ENCODE assay signal across 8 cellular contexts in genomic region chr7:98280791-98281756, GRCh38. TPM values are rescaled to one million over a fixed set of nuclear protein-coding genes. Genes with fewer than 3 reads are reported as not detected.
DNase-seq lines count a peak whose midpoint lies in the region; ATAC-seq and TF ChIP-seq lines count a peak whose summit lies in the region.

Gene BRI3, plus strand, starts transcription at chr7:98281686. Its CDS starts 110 bp downstream, at chr7:98281796.

- no peaks in the 10 kb centered on the region for H4K20me1 ChIP-seq in OCI-LY1 (ENCODE audit: insufficient read depth, low read length)

- DNase-seq in COR-L47 (lab: John Stamatoyannopoulos, UW) (peak; percentile 82), activated T-cell treated with anti-CD3 and anti-CD28 coated beads for 24 hours (ENCODE audit: low read depth) (peak; percentile 89), epithelial cell of prostate (ENCODE audit: low read depth, low spot score) (no peak), mucosa of gallbladder (ENCODE audit: low spot score) (peak; percentile 93)
- peak; percentile 85 to 86 for DNase-seq in stimulated activated CD8-positive, alpha-beta memory T cell treated with anti-CD3 and anti-CD28 coated beads, Interleukin-4, amount 100 ng/mL, for 4 hours (ENCODE audit: low read depth in 2 of 2, low spot score in 1 of 2)

- no peaks in the 10 kb centered on the region for H3K9me2 ChIP-seq in OCI-LY1 (ENCODE audit: low read depth, low read length)

- H3K9ac ChIP-seq in HUES48 (ENCODE audit: low read depth, low read length) (peak within 1 kb of the TSS; percentile 75), OCI-LY1 (ENCODE audit: low read length) (peak within 1 kb of the TSS; percentile 76)

- H3K4me3 ChIP-seq in HUES48 (ENCODE audit: low read depth, low read length) (peak within 1 kb of the TSS; percentile 81), OCI-LY1 (ENCODE audit: low read depth, low read length, poor library complexity, severe bottlenecking) (peak within 1 kb of the TSS; percentile 79)

- H3K27ac ChIP-seq in HUES48 (ENCODE audit: low read depth, low read length) (peak within 1 kb of the TSS; percentile 36), OCI-LY1 (ENCODE audit: low read depth, low read length, poor library complexity, severe bottlenecking) (no peak within 1 kb of the TSS), epithelial cell of prostate (peak within 1 kb of the TSS; percentile 93)

- no peaks in the 10 kb centered on the region for H3K79me2 ChIP-seq in OCI-LY1 (ENCODE audit: insufficient read depth, low read length)

- peaks cover 10% of the 10 kb centered on the region; the same call in 1 of the 2 replicates for H3K4me1 ChIP-seq in HUES48 (ENCODE audit: control insufficient read depth, insufficient read depth, low read length)
- H3K4me1 ChIP-seq in OCI-LY1 (ENCODE audit: insufficient read depth, low read length, severe bottlenecking): peaks cover 20% of the 10 kb centered on the region

- H3K27me3 ChIP-seq in HUES48 (ENCODE audit: control insufficient read depth, insufficient read depth, low read length) (no peaks in the 10 kb centered on the region), OCI-LY1 (ENCODE audit: insufficient read depth, low read length) (no peaks in the 10 kb centered on the region)

- H3F3A ChIP-seq in OCI-LY1 (ENCODE audit: insufficient read depth, low read length): no peaks in the 10 kb centered on the region

- TF ChIP-seq CTCF in OCI-LY1 (IDR thresholded peaks at IDR 0.05; ENCODE audit: low read length): no peak

- ATAC-seq in GM21360 (IDR thresholded peaks at IDR 0.05; ENCODE audit: unreplicated experiment): peak; percentile 65

- peak within 1 kb of the TSS; percentile 76; the same call in 1 of the 2 replicates for H2AFZ ChIP-seq in OCI-LY1 (ENCODE audit: low read length)

- H3K4me2 ChIP-seq in OCI-LY1 (ENCODE audit: low read length): peak within 1 kb of the TSS; percentile 96

- H3K36me3 ChIP-seq in HUES48 (ENCODE audit: control insufficient read depth, insufficient read depth, low read length) (0 out of 2 replicates have a peak, but pooled peaks cover 11% of the 10 kb centered on the region), OCI-LY1 (ENCODE audit: insufficient read depth, low read length) (peaks cover 6% of the 10 kb centered on the region; the same call in 1 of the 2 replicates)

- H3K9me3 ChIP-seq in HUES48 (ENCODE audit: control insufficient read depth, insufficient read depth, low read length) (no peaks in the 10 kb centered on the region), OCI-LY1 (ENCODE audit: low read length) (no peaks in the 10 kb centered on the region)

RNA-seq across cellular contexts. Expression of gene BRI3, which starts in this region (rescaled TPM):
- 198 TPM for total RNA-seq in mucosa of gallbladder
